22 cellular contexts compared by ENCODE assay signal in genomic region chr7:106715730-106716129, GRCh38.
"Had no signal": no experiment of that assay in that cellular context is flagged by ENCODE, and none has a peak within 500 bp of the region (broad histone marks: within the 10 kb centered on the region; RNA-seq: fewer than 3 reads in every experiment).

No MANE protein-coding gene starts in this region.

- H3K27ac ChIP-seq: coronary artery, dorsolateral prefrontal cortex, esophagus muscularis mucosa, foreskin keratinocyte, gastroesophageal sphincter, heart left ventricle, left lung, lower lobe of right lung had no signal

- H3K27me3 ChIP-seq: dorsolateral prefrontal cortex, esophagus muscularis mucosa, foreskin keratinocyte, gastroesophageal sphincter, heart left ventricle, left lung had no signal

- H3K27ac Mint-ChIP-seq: mesothelial cell of epicardium had no signal

- H3K4me3 Mint-ChIP-seq: mesothelial cell of epicardium had no signal

- H3K4me1 Mint-ChIP-seq: mesothelial cell of epicardium had no signal

- DNase-seq: dermis blood vessel endothelial cell; dorsolateral prefrontal cortex; effector CD4-positive, alpha-beta T cell; effector memory CD4-positive, alpha-beta T cell; foreskin keratinocyte; heart left ventricle; hippocampal formation; left cardiac atrium; left lung; left ventricle myocardium superior; lower lobe of right lung; mesenchymal stem cell; mucosa of descending colon had no signal

- H3K9me3 ChIP-seq: esophagus muscularis mucosa, gastroesophageal sphincter, left lung, lower lobe of right lung, mucosa of descending colon had no signal

- H3K4me3 ChIP-seq: coronary artery, dorsolateral prefrontal cortex, esophagus muscularis mucosa, gastroesophageal sphincter, heart left ventricle, left lung, lower lobe of right lung, mucosa of descending colon had no signal

- ATAC-seq: foreskin keratinocyte, gastroesophageal sphincter, heart left ventricle, left cardiac atrium, left lung, left ventricle myocardium superior, lower lobe of right lung, mucosa of descending colon had no signal

- H3K36me3 ChIP-seq: esophagus muscularis mucosa, gastroesophageal sphincter, heart left ventricle, left lung, lower lobe of right lung had no signal

- H3K4me1 ChIP-seq: gastroesophageal sphincter had no signal

- H3K36me3 Mint-ChIP-seq: mesothelial cell of epicardium had no signal

- FAIRE-seq: colon, endothelial cell of umbilical vein, frontal cortex, islet of Langerhans, keratinocyte had no signal
